Comparison of ENCODE assay signal across 8 cellular contexts in genomic region chr12:92139634-92140555, GRCh38. TPM values are rescaled to one million over a fixed set of nuclear protein-coding genes. Genes with fewer than 3 reads are reported as not detected.
DNase-seq lines count a peak whose midpoint lies in the region; ATAC-seq and TF ChIP-seq lines count a peak whose summit lies in the region.

No MANE protein-coding gene starts in this region.

- peak overlapping the region; percentile 92 for H3K9ac ChIP-seq in Loucy (ENCODE audit: low read depth, low read length, poor library complexity, severe bottlenecking)

- peaks cover 100% of the 10 kb centered on the region for H3K79me2 ChIP-seq in Loucy (ENCODE audit: insufficient read depth, low read length)

- H3K27ac Mint-ChIP-seq in CD8-positive, alpha-beta memory T cell: peak overlapping the region; percentile 80 to 99 (median 97)
- peak overlapping the region; percentile 92 to 95 for H3K27ac Mint-ChIP-seq in natural killer cell treated with Interleukin-12 subunit alpha and Interleukin-12 subunit beta and Interleukin-15 and Interleukin-18, amount 100 ng/mL, for 72 hours

- peak overlapping the region; percentile 95 for H3K4me2 ChIP-seq in Loucy (ENCODE audit: low read depth, low read length, poor library complexity, severe bottlenecking)

- H3K9me2 ChIP-seq in Loucy (replicated peaks; ENCODE audit: low read depth, low read length): no peaks in the 10 kb centered on the region

- H3K27me3 Mint-ChIP-seq in CD8-positive, alpha-beta memory T cell: peaks cover 0 to 10% of the 10 kb centered on the region in 2 donors
- no peaks in the 10 kb centered on the region for H3K27me3 Mint-ChIP-seq in natural killer cell treated with Interleukin-12 subunit alpha and Interleukin-12 subunit beta and Interleukin-15 and Interleukin-18, amount 100 ng/mL, for 72 hours

- H3K4me3 ChIP-seq in CD8-positive, alpha-beta memory T cell (ENCODE audit: low read length): peak overlapping the region; percentile 98
- H3K4me3 ChIP-seq in Loucy (ENCODE audit: low read length, poor library complexity, severe bottlenecking) (peak overlapping the region; percentile 97), choroid plexus epithelial cell (ENCODE audit: low read depth, low read length) (peak overlapping the region; percentile 96)

- TF ChIP-seq CTCF in Loucy (conservative IDR thresholded peaks at IDR 0.05; ENCODE audit: low read length): no peak
- TF ChIP-seq CTCF in choroid plexus epithelial cell (conservative IDR thresholded peaks at IDR 0.05; ENCODE audit: low read depth, low read length): no peak

- H3K9me3 Mint-ChIP-seq in CD8-positive, alpha-beta memory T cell: peaks cover 0 to 5% (median 0%) of the 10 kb centered on the region in 5 donors
- H3K9me3 Mint-ChIP-seq in natural killer cell treated with Interleukin-12 subunit alpha and Interleukin-12 subunit beta and Interleukin-15 and Interleukin-18, amount 100 ng/mL, for 72 hours: peaks cover 3% of the 10 kb centered on the region

- no peaks in the 10 kb centered on the region for H3K9me3 ChIP-seq in CD8-positive, alpha-beta memory T cell (ENCODE audit: low read length)
- H3K9me3 ChIP-seq in Loucy (ENCODE audit: insufficient read depth, low read depth, low read length): no peaks in the 10 kb centered on the region

- H3F3A ChIP-seq in Loucy (ENCODE audit: low read depth): no peaks in the 10 kb centered on the region

- POLR2A ChIA-PET in CD8-positive, alpha-beta memory T cell (lab: Charles Lee): no interaction called here

- H3K4me1 Mint-ChIP-seq in CD8-positive, alpha-beta memory T cell: peaks cover 33 to 37% (median 36%) of the 10 kb centered on the region in 3 donors
- peaks cover 54 to 55% of the 10 kb centered on the region in 2 donors for H3K4me1 Mint-ChIP-seq in natural killer cell treated with Interleukin-12 subunit alpha and Interleukin-12 subunit beta and Interleukin-15 and Interleukin-18, amount 100 ng/mL, for 72 hours (ENCODE audit: low read depth in 2 of 2)

- peaks cover 51% of the 10 kb centered on the region for H3K36me3 ChIP-seq in CD8-positive, alpha-beta memory T cell (ENCODE audit: insufficient read depth, low read length)
- peaks cover 13% of the 10 kb centered on the region; the same call in 1 of the 2 replicates for H3K36me3 ChIP-seq in Loucy (ENCODE audit: insufficient read depth, low read length)

- H2AFZ ChIP-seq in Loucy (ENCODE audit: low read length): no peak overlapping the region

- H3K4me1 ChIP-seq in CD8-positive, alpha-beta memory T cell (ENCODE audit: insufficient read depth, low read length): peaks cover 20% of the 10 kb centered on the region
- peaks cover 69% of the 10 kb centered on the region for H3K4me1 ChIP-seq in Loucy (ENCODE audit: insufficient read depth, low read length, poor library complexity, severe bottlenecking)

- peak overlapping the region; percentile 98 for H3K27ac ChIP-seq in CD8-positive, alpha-beta memory T cell (ENCODE audit: low read depth, low read length)

- H3K4me3 Mint-ChIP-seq in CD8-positive, alpha-beta memory T cell: peak overlapping the region; percentile 95 to 100 (median 100)
- H3K4me3 Mint-ChIP-seq in natural killer cell treated with Interleukin-12 subunit alpha and Interleukin-12 subunit beta and Interleukin-15 and Interleukin-18, amount 100 ng/mL, for 72 hours: peak overlapping the region; percentile 96

- CTCF ChIA-PET in CD8-positive, alpha-beta memory T cell (lab: Charles Lee): no interaction called here

- peaks cover 92% of the 10 kb centered on the region for H4K20me1 ChIP-seq in Loucy (ENCODE audit: insufficient read depth, low read length, poor library complexity, severe bottlenecking)

- DNase-seq in CD8-positive, alpha-beta memory T cell: peak in 1 of 5 donors; percentile 26
- no peak for DNase-seq in choroid plexus epithelial cell (ENCODE audit: low read depth)
- no peak for DNase-seq in natural killer cell treated with Interleukin-12 subunit alpha and Interleukin-12 subunit beta and Interleukin-15 and Interleukin-18, amount 100 ng/mL, for 72 hours (ENCODE audit: low spot score)
- no peak for DNase-seq in activated effector memory CD4-positive, alpha-beta T cell treated with Interleukin-2 at 50 U/mL for 16 hours
- no peak for DNase-seq in NCI-H1092 (lab: John Stamatoyannopoulos, UW)
- no peak for DNase-seq in mesenteric fat pad (ENCODE audit: low spot score)

- peaks cover 45 to 97% (median 66%) of the 10 kb centered on the region in 3 donors for H3K36me3 Mint-ChIP-seq in CD8-positive, alpha-beta memory T cell
- peaks cover 51% of the 10 kb centered on the region for H3K36me3 Mint-ChIP-seq in natural killer cell treated with Interleukin-12 subunit alpha and Interleukin-12 subunit beta and Interleukin-15 and Interleukin-18, amount 100 ng/mL, for 72 hours

- H3K27me3 ChIP-seq in CD8-positive, alpha-beta memory T cell (ENCODE audit: insufficient read depth, low read length, poor library complexity, severe bottlenecking): no peaks in the 10 kb centered on the region
- H3K27me3 ChIP-seq in Loucy (ENCODE audit: insufficient read depth, low read length, poor library complexity, severe bottlenecking): peaks cover 2% of the 10 kb centered on the region

- no peak for ATAC-seq in natural killer cell treated with Interleukin-12 subunit alpha and Interleukin-12 subunit beta and Interleukin-15 and Interleukin-18, amount 100 ng/mL, for 72 hours
- no peak for ATAC-seq in GM18502 (IDR thresholded peaks at IDR 0.05; ENCODE audit: poor library complexity, unreplicated experiment)

RNA-seq across cellular contexts. Expression of gene BTG1, which starts 5.8 kb away (rescaled TPM):
- total RNA-seq in CD8-positive, alpha-beta memory T cell: 100 to 1,000 TPM in 1 of 2 experiments, 10 to 100 TPM in 1; 98.3 to 103 TPM
- polyA plus RNA-seq in CD8-positive, alpha-beta memory T cell: 748 TPM
- 100 to 1,000 TPM in 1 of 2 donors, 10 to 100 TPM in 1; 80.0 to 249 TPM for total RNA-seq in natural killer cell treated with Interleukin-12 subunit alpha and Interleukin-12 subunit beta and Interleukin-15 and Interleukin-18, amount 100 ng/mL, for 72 hours
- total RNA-seq in mesenteric fat pad: 97.2 TPM
